In genomic region chr14:90060312-90060964, GRCh38 we compare ENCODE assay signal across 8 cellular contexts. TPM values are rescaled to one million over a fixed set of nuclear protein-coding genes. Genes with fewer than 3 reads are reported as not detected.
DNase-seq lines count a peak whose midpoint lies in the region; ATAC-seq and TF ChIP-seq lines count a peak whose summit lies in the region.

No MANE protein-coding gene starts in this region.

- intact Hi-C loops in OCI-LY7 (cut with micrococcal nuclease; ENCODE audit: unreplicated experiment) (no loop called here), prostate gland (cut with DNase I) (no loop called here)

- peaks cover 20% of the 10 kb centered on the region; the same call in 1 of the 2 replicates for H4K20me1 ChIP-seq in BLaER1
- H4K20me1 ChIP-seq in OCI-LY7 (ENCODE audit: insufficient read depth, low read length): no peaks in the 10 kb centered on the region; the same call in 1 of the 2 replicates

- BruUV-seq in OCI-LY7 (replicated peaks; lab: Mats Ljungman, UMichigan): no TSS peak

- H3K9ac ChIP-seq in BLaER1 (no peak overlapping the region), adipocyte (ENCODE audit: low read length) (no peak overlapping the region)

- POLR2A ChIA-PET in OCI-LY7 (lab: Charles Lee): no interaction called here

- WGBS in prostate gland: under 1% methylated on average over 42 of the region's 80 CpGs

- H3K4me1 ChIP-seq in BLaER1: peaks cover 14% of the 10 kb centered on the region
- H3K4me1 ChIP-seq in OCI-LY7 (ENCODE audit: insufficient read depth, low read length, poor library complexity, severe bottlenecking): no peaks in the 10 kb centered on the region
- peaks cover 3% of the 10 kb centered on the region for H3K4me1 ChIP-seq in adipocyte (ENCODE audit: control insufficient read depth, insufficient read depth, low read length)
- peaks cover 0 to 31% of the 10 kb centered on the region in 2 donors for H3K4me1 ChIP-seq in right atrium auricular region
- no peaks in the 10 kb centered on the region for H3K4me1 ChIP-seq in prostate gland (replicated peaks)

- peak; percentile 51 for TF ChIP-seq CTCF in OCI-LY7 (conservative IDR thresholded peaks at IDR 0.05; ENCODE audit: low read length)
- peak; percentile 31 to 68 for TF ChIP-seq CTCF in right atrium auricular region (IDR thresholded peaks at IDR 0.05)
- TF ChIP-seq CTCF in prostate gland (IDR thresholded peaks at IDR 0.05): peak in 3 of 4 experiments; percentile 33 to 38 (median 37)

- ATAC-seq in HG03439 (IDR thresholded peaks at IDR 0.05; ENCODE audit: unreplicated experiment) (peak; percentile 56), GM18858 (IDR thresholded peaks at IDR 0.05; ENCODE audit: unreplicated experiment) (no peak)

- H3K9me2 ChIP-seq in OCI-LY7 (ENCODE audit: insufficient read depth, low read length): no peaks in the 10 kb centered on the region

- no peak overlapping the region for H2AFZ ChIP-seq in OCI-LY7 (ENCODE audit: low read length)

- CTCF ChIA-PET in OCI-LY7 (lab: Charles Lee; ENCODE audit: unreplicated experiment): no interaction called here

- H3K4me3 ChIP-seq in BLaER1 (peak overlapping the region; percentile 62), OCI-LY7 (ENCODE audit: low read depth, low read length, poor library complexity, severe bottlenecking) (no peak overlapping the region), adipocyte (ENCODE audit: low read length) (peak overlapping the region; percentile 60), right atrium auricular region (peak overlapping the region; percentile 39 to 55), prostate gland (peak overlapping the region; percentile 29 to 31)

- no peak for TF ChIP-seq POLR2A in prostate gland (IDR thresholded peaks at IDR 0.05)

- H3K27me3 ChIP-seq in BLaER1 (peaks cover 67% of the 10 kb centered on the region), adipocyte (replicated peaks; ENCODE audit: control insufficient read depth, insufficient read depth, low read length) (peaks cover 54% of the 10 kb centered on the region), right atrium auricular region (peaks cover 0 to 17% of the 10 kb centered on the region in 2 donors), prostate gland (replicated peaks; ENCODE audit: insufficient read depth) (peaks cover 5% of the 10 kb centered on the region)

- no peak overlapping the region for H3K27ac ChIP-seq in BLaER1
- H3K27ac ChIP-seq in OCI-LY7 (ENCODE audit: low read depth, low read length, poor library complexity, severe bottlenecking): no peak overlapping the region
- peak overlapping the region in 1 of 2 donors; percentile 56 for H3K27ac ChIP-seq in right atrium auricular region
- H3K27ac ChIP-seq in prostate gland: no peak overlapping the region

- DNase-seq in GM19238 (ENCODE audit: insufficient read length, low spot score) (peak; percentile 52), OCI-LY7 (ENCODE audit: low spot score) (no peak), adipocyte (ENCODE audit: low read depth) (peak; percentile 66), right atrium auricular region (ENCODE audit: low spot score) (no peak), prostate gland (ENCODE audit: low spot score) (peak; percentile 10)

- H3K4me2 ChIP-seq in BLaER1: peak overlapping the region; percentile 54
- H3K4me2 ChIP-seq in OCI-LY7 (ENCODE audit: low read length): peak overlapping the region; percentile 49; the same call in 1 of the 2 replicates

- H3K79me2 ChIP-seq in OCI-LY7 (ENCODE audit: insufficient read depth, low read depth, low read length): no peaks in the 10 kb centered on the region

- H3K36me3 ChIP-seq in BLaER1 (no peaks in the 10 kb centered on the region), OCI-LY7 (ENCODE audit: insufficient read depth, low read length) (no peaks in the 10 kb centered on the region), adipocyte (ENCODE audit: control insufficient read depth, insufficient read depth, low read length, severe bottlenecking) (no peaks in the 10 kb centered on the region), right atrium auricular region (no peaks in the 10 kb centered on the region), prostate gland (no peaks in the 10 kb centered on the region)

- H3K9me3 ChIP-seq in BLaER1: peaks cover 46% of the 10 kb centered on the region
- H3K9me3 ChIP-seq in OCI-LY7 (ENCODE audit: low read length): peaks cover 4% of the 10 kb centered on the region; the same call in 1 of the 2 replicates
- peaks cover 7% of the 10 kb centered on the region for H3K9me3 ChIP-seq in adipocyte (ENCODE audit: control insufficient read depth, low read length)
- H3K9me3 ChIP-seq in right atrium auricular region: no peaks in the 10 kb centered on the region
- H3K9me3 ChIP-seq in prostate gland: no peaks in the 10 kb centered on the region

RNA-seq across cellular contexts. Expression of gene KCNK13, which starts 1.4 kb away (rescaled TPM):
- not detected in 2 replicates for total RNA-seq in OCI-LY7 (2014; rRNA removed; shearing (Covaris generic))
- total RNA-seq in OCI-LY7 (2022): not detected in 2 replicates
- 1 to 10 TPM in 1 of 2 donors, under 1 TPM in 1; 0.93 to 6.0 TPM for total RNA-seq in right atrium auricular region
- 10 to 100 TPM in 1 of 2 donors, under 1 TPM in 1; 0.09 to 36.8 TPM for total RNA-seq in prostate gland

Comparison
In these comparisons a context has a peak if more than half of its experiments do, and no peak if none do; other contexts are left out.
1. DNase-seq: peak in GM19238 (single experiment), adipocyte (single experiment) and prostate gland (single experiment); none in OCI-LY7 (single experiment) and right atrium auricular region (single experiment).
2. Peak in every context shown above with its lines, with median percentiles within 50 percentile points of each other: CTCF ChIP-seq.